Comparison of ENCODE assay signal across 10 cellular contexts in genomic region chr21:42466700-42467612, GRCh38. TPM values are rescaled to one million over a fixed set of nuclear protein-coding genes. Genes with fewer than 3 reads are reported as not detected.
A peak's percentile ranks its signal among the peaks of the same experiment; 100 is the strongest.
DNase-seq lines count a peak whose midpoint lies in the region; ATAC-seq, FAIRE-seq and TF ChIP-seq lines count a peak whose summit lies in the region.
"Had no signal": no experiment of that assay in that cellular context is flagged by ENCODE, and none has a peak within 500 bp of the region (broad histone marks: within the 10 kb centered on the region; RNA-seq: fewer than 3 reads in every experiment).

No MANE protein-coding gene starts in this region.

- no peaks in the 10 kb centered on the region for H3K27me3 Mint-ChIP-seq in stimulated activated naive CD8-positive, alpha-beta T cell treated with anti-CD3 and anti-CD28 coated beads, Interleukin-15, Interleukin-2, amounts not matched to agents 100 ng/mL and 50 ng/mL, for 24 hours
- peaks cover 16 to 29% of the 10 kb centered on the region in 2 donors for H3K27me3 Mint-ChIP-seq in natural killer cell (ENCODE audit: low read depth in 2 of 2)
- H3K27me3 Mint-ChIP-seq: activated naive CD4-positive, alpha-beta T cell treated with anti-CD3 and anti-CD28 coated beads, Interleukin-2, amount 50 U/mL, for 24 hours had no signal

- DNase-seq in stimulated activated naive CD8-positive, alpha-beta T cell treated with anti-CD3 and anti-CD28 coated beads, Interleukin-15, Interleukin-2, amounts not matched to agents 100 U/mL and 50 U/mL, for 24 hours, result no peak
- DNase-seq in NCI-H69 (lab: John Stamatoyannopoulos, UW) (peak; percentile 49), bronchial epithelial cell (ENCODE audit: low read depth) (peak; percentile 46), natural killer cell (no peak), NCI-H2196 treated with DMSO at 0.1 percent for 48 hours (lab: John Stamatoyannopoulos, UW; ENCODE audit: unreplicated experiment) (no peak), NCI-H345 treated with DMSO at 0.1 percent for 48 hours (lab: John Stamatoyannopoulos, UW; ENCODE audit: unreplicated experiment) (no peak)

- H3K36me3 Mint-ChIP-seq in stimulated activated naive CD8-positive, alpha-beta T cell treated with anti-CD3 and anti-CD28 coated beads, Interleukin-15, Interleukin-2, amounts not matched to agents 100 ng/mL and 50 ng/mL, for 24 hours (ENCODE audit: low read depth), result no peaks in the 10 kb centered on the region
- no peaks in the 10 kb centered on the region for H3K36me3 Mint-ChIP-seq in natural killer cell
- H3K36me3 Mint-ChIP-seq: activated naive CD4-positive, alpha-beta T cell treated with anti-CD3 and anti-CD28 coated beads, Interleukin-2, amount 50 U/mL, for 24 hours had no signal

- H3K27ac Mint-ChIP-seq in stimulated activated naive CD8-positive, alpha-beta T cell treated with anti-CD3 and anti-CD28 coated beads, Interleukin-15, Interleukin-2, amounts not matched to agents 100 ng/mL and 50 ng/mL, for 24 hours, result peak overlapping the region; percentile 5
- peak overlapping the region; percentile 10 to 30 for H3K27ac Mint-ChIP-seq in natural killer cell
- H3K27ac Mint-ChIP-seq: activated naive CD4-positive, alpha-beta T cell treated with anti-CD3 and anti-CD28 coated beads, Interleukin-2, amount 50 U/mL, for 24 hours had no signal

- H3K9me3 Mint-ChIP-seq in stimulated activated naive CD8-positive, alpha-beta T cell treated with anti-CD3 and anti-CD28 coated beads, Interleukin-15, Interleukin-2, amounts not matched to agents 100 ng/mL and 50 ng/mL, for 24 hours, result no peaks in the 10 kb centered on the region
- H3K9me3 Mint-ChIP-seq in natural killer cell, result no peaks in the 10 kb centered on the region
- H3K9me3 Mint-ChIP-seq: activated naive CD4-positive, alpha-beta T cell treated with anti-CD3 and anti-CD28 coated beads, Interleukin-2, amount 50 U/mL, for 24 hours had no signal

- no peak overlapping the region for H3K4me3 ChIP-seq in bronchial epithelial cell (ENCODE audit: low read depth, low read length)
- H3K4me3 ChIP-seq: skin epidermis had no signal

- TF ChIP-seq CTCF in bronchial epithelial cell (IDR thresholded peaks at IDR 0.05; ENCODE audit: insufficient read depth, low read length, severe bottlenecking) (peak; percentile 64), natural killer cell (IDR thresholded peaks at IDR 0.05) (no peak)

- H3K36me3 ChIP-seq in bronchial epithelial cell (ENCODE audit: control insufficient read depth, insufficient read depth, low read length), result no peaks in the 10 kb centered on the region

- intact Hi-C loops in natural killer cell (cut with micrococcal nuclease), result loop anchor here (5.0 kb wide), 1 partner anchor 45 kb away; the partner anchor contains the start of gene SLC37A1

- no peak overlapping the region for H3K4me3 Mint-ChIP-seq in stimulated activated naive CD8-positive, alpha-beta T cell treated with anti-CD3 and anti-CD28 coated beads, Interleukin-15, Interleukin-2, amounts not matched to agents 100 ng/mL and 50 ng/mL, for 24 hours
- no peak overlapping the region for H3K4me3 Mint-ChIP-seq in natural killer cell
- H3K4me3 Mint-ChIP-seq: activated naive CD4-positive, alpha-beta T cell treated with anti-CD3 and anti-CD28 coated beads, Interleukin-2, amount 50 U/mL, for 24 hours had no signal

- no peak for ATAC-seq in stimulated activated naive CD8-positive, alpha-beta T cell treated with anti-CD3 and anti-CD28 coated beads, Interleukin-15, Interleukin-2, amounts not matched to agents 100 U/mL and 50 U/mL, for 24 hours
- ATAC-seq in natural killer cell, result no peak
- ATAC-seq in GM19463 (IDR thresholded peaks at IDR 0.05; ENCODE audit: unreplicated experiment), result no peak

- FAIRE-seq in bronchial epithelial cell (lab: Jason Lieb, UNC), result no peak

- H3K4me1 Mint-ChIP-seq in stimulated activated naive CD8-positive, alpha-beta T cell treated with anti-CD3 and anti-CD28 coated beads, Interleukin-15, Interleukin-2, amounts not matched to agents 100 ng/mL and 50 ng/mL, for 24 hours (ENCODE audit: low read depth), result peaks cover 60% of the 10 kb centered on the region
- H3K4me1 Mint-ChIP-seq in natural killer cell, result peaks cover 42 to 43% of the 10 kb centered on the region in 2 donors

- H3K27me3 ChIP-seq in bronchial epithelial cell (ENCODE audit: control insufficient read depth, insufficient read depth, low read length), result no peaks in the 10 kb centered on the region

RNA-seq across cellular contexts. Expression of gene RSPH1, which starts 29.1 kb away (rescaled TPM):
- total RNA-seq in bronchial epithelial cell (under 0.01 and 0.38 TPM in 2 replicates), natural killer cell (under 1 TPM in 1 of 3 donors, not detected in 2; 0.16 TPM)

RNA-seq across cellular contexts. Expression of gene SLC37A1, which starts 46.7 kb away (rescaled TPM):
- total RNA-seq in bronchial epithelial cell (7.1 and 15.1 TPM in 2 replicates), natural killer cell (10 to 100 TPM; 24.8 to 25.8 (median 25.3) TPM)

Comparison
In these comparisons a context has a peak if more than half of its experiments do, and no peak if none do; other contexts are left out.
1. DNase-seq: peak in NCI-H69 (single experiment) and bronchial epithelial cell (single experiment); none in stimulated activated naive CD8-positive, alpha-beta T cell treated with anti-CD3 and anti-CD28 coated beads, Interleukin-15, Interleukin-2, amounts not matched to agents 100 U/mL and 50 U/mL, for 24 hours (single experiment), natural killer cell (single experiment), NCI-H2196 treated with DMSO at 0.1 percent for 48 hours (single experiment) and NCI-H345 treated with DMSO at 0.1 percent for 48 hours (single experiment).